In the genomic region with DNA sequence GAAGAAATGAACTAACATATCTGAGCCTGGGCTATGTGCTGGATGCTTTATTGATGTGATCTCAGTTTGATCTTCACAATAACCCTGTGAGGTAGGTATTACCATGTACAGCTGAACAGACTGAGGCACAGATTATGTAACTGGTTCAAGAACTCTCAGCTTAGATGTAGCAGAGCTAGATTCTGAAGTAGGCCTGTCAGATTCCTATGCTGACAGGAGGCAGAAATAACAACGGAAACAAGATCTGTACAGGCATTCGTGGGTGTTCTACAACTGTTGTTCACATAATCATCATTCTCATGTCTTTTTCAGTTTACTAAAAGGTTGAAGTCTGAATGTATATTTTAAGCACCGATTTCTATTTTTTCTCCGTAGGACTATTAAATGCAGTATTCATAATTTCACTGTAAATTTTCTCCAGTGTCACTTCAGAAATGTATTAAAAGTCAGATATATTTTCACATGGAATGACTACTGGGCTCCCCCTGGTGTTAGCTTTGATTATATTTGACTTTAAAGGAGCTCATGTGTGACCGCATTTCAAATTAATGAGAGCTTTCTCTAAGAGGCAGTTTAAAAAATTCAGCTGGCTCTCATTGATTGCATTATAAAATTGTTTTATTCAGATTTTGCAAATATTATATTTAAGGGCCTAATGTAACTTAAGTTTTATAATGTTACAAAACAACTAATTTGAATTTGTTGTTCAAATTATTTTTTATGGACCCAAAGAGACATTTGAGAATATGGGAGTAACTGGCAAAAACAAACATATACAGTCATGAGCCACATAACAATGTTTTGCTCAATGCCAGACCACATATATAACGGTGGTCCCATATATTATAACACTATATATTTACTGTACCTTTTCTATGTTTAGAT, we compare ENCODE assay signal across 9 cellular contexts. TPM values are rescaled to one million over a fixed set of nuclear protein-coding genes. Genes with fewer than 3 reads are reported as not detected.
DNase-seq lines count a peak whose midpoint lies in the region; ATAC-seq and TF ChIP-seq lines count a peak whose summit lies in the region.
"Had no signal": no experiment of that assay in that cellular context is flagged by ENCODE, and none has a peak within 500 bp of the region (broad histone marks: within the 10 kb centered on the region; RNA-seq: fewer than 3 reads in every experiment).

No MANE protein-coding gene starts in this region.

- H4K20me1 ChIP-seq in PC-3 (ENCODE audit: low read length): no peaks in the 10 kb centered on the region

- peak; percentile 41 for DNase-seq in CD1c-positive myeloid dendritic cell (ENCODE audit: extremely low spot score)
- DNase-seq in HEK293T (ENCODE audit: extremely low spot score): peak; percentile 20
- DNase-seq in PC-3: peak; percentile 67
- no peak for DNase-seq in esophagus squamous epithelium (lab: John Stamatoyannopoulos, UW)
- no peak for DNase-seq in retinal pigment epithelial cell (ENCODE audit: low read depth)
- DNase-seq in activated T-cell treated with anti-CD3 and anti-CD28 coated beads, Interleukin-2, amount 50 U/mL, for 48 hours: no peak
- no peak for DNase-seq in activated CD8-positive, alpha-beta memory T cell treated with anti-CD3 and anti-CD28 coated beads, Interleukin-2, amount 50 U/mL, for 48 hours

- CTCF ChIA-PET in HEK293T (lab: Yijun Ruan, JAX) (interaction anchor here (0.7 to 1.0 kb wide), 11 partner anchors 9 to 793 kb away, joined by 3 to 5 read pairs (median 3); a partner anchor contains a TSS), PC-3 (lab: Charles Lee) (interaction anchor here (0.9 to 1.4 kb wide), 2 partner anchors 47 to 495 kb away, joined by 3 to 20 read pairs; no protein-coding TSS in a partner anchor)

- peak; percentile 79 for TF ChIP-seq CTCF in PC-3 (conservative IDR thresholded peaks at IDR 0.05; ENCODE audit: low read depth, low read length)
- TF ChIP-seq CTCF in esophagus squamous epithelium (IDR thresholded peaks at IDR 0.05): peak in 5 of 6 experiments; percentile 20 to 59 (median 43)
- peak; percentile 65 for TF ChIP-seq CTCF in retinal pigment epithelial cell (conservative IDR thresholded peaks at IDR 0.05; ENCODE audit: low read depth, low read length)

- H3K9me2 ChIP-seq in PC-3 (replicated peaks; ENCODE audit: low read length): no peaks in the 10 kb centered on the region

- H3K9me3 ChIP-seq in PC-3 (ENCODE audit: low read length): no peaks in the 10 kb centered on the region
- H3K9me3 ChIP-seq in esophagus squamous epithelium: no peaks in the 10 kb centered on the region

- H3F3A ChIP-seq in PC-3 (ENCODE audit: low read length, unreplicated experiment): no peaks in the 10 kb centered on the region

- ATAC-seq in PC-3: no peak; the same call in 1 of the 2 replicates
- no peak for ATAC-seq in HG02759 (IDR thresholded peaks at IDR 0.05; ENCODE audit: unreplicated experiment)

- WGBS in esophagus squamous epithelium, 2 donors: 45 to 58% methylated on average over 6 of the region's 6 CpGs

- POLR2A ChIA-PET in HEK293T (lab: Yijun Ruan, JAX): no interaction called here
- POLR2A ChIA-PET in PC-3 (lab: Charles Lee; ENCODE audit: unreplicated experiment): no interaction called here

- H3K4me2 ChIP-seq in PC-3 (ENCODE audit: low read length): no peak overlapping the region

- H2AFZ ChIP-seq in PC-3 (ENCODE audit: low read length): no peak overlapping the region

- H3K36me3 ChIP-seq in PC-3 (ENCODE audit: low read depth, low read length) (no peaks in the 10 kb centered on the region), esophagus squamous epithelium (no peaks in the 10 kb centered on the region)

- intact Hi-C loops in PC-3 (cut with micrococcal nuclease): loop anchor here (2.0 to 5.0 kb wide), 2 partner anchors 47 to 496 kb away; no protein-coding TSS in a partner anchor
- intact Hi-C loops in esophagus squamous epithelium (cut with DNase I): no loop called here

- no peaks in the 10 kb centered on the region for H3K79me2 ChIP-seq in PC-3 (ENCODE audit: low read length)

- BruUV-seq in PC-3 (replicated peaks; lab: Mats Ljungman, UMichigan): no TSS peak

- no peaks in the 10 kb centered on the region for H3K4me1 ChIP-seq in PC-3 (ENCODE audit: insufficient read depth, low read length)
- no peaks in the 10 kb centered on the region for H3K4me1 ChIP-seq in esophagus squamous epithelium

- H3K27ac ChIP-seq in PC-3 (ENCODE audit: low read length) (no peak overlapping the region), esophagus squamous epithelium (no peak overlapping the region)

- peaks cover 40% of the 10 kb centered on the region for H3K27me3 ChIP-seq in PC-3 (ENCODE audit: low read length)
- peaks cover 0 to 6% (median 0%) of the 10 kb centered on the region in 4 donors for H3K27me3 ChIP-seq in esophagus squamous epithelium

- H3K9ac ChIP-seq in PC-3 (ENCODE audit: low read length): no peak overlapping the region

- H3K4me3 ChIP-seq in PC-3 (ENCODE audit: low read length): no peak overlapping the region
- no peak overlapping the region for H3K4me3 ChIP-seq in esophagus squamous epithelium
- H3K4me3 ChIP-seq in retinal pigment epithelial cell (ENCODE audit: low read length): no peak overlapping the region

- no peak for TF ChIP-seq POLR2A in esophagus squamous epithelium (IDR thresholded peaks at IDR 0.05)

TF ChIP-seq in HEK293T, 16 proteins besides CTCF, POLR2A, EP300 and RAD21:
- TF ChIP-seq SUZ12 (IDR thresholded peaks at IDR 0.05) (no peak), L3MBTL2 (conservative IDR thresholded peaks at IDR 0.05) (no peak), SP1 (IDR thresholded peaks at IDR 0.05) (no peak), ELF4 (IDR thresholded peaks at IDR 0.05) (no peak), HDGF (IDR thresholded peaks at IDR 0.05; ENCODE audit: borderline replicate concordance) (no peak)
- TF ChIP-seq, protein P1, sequence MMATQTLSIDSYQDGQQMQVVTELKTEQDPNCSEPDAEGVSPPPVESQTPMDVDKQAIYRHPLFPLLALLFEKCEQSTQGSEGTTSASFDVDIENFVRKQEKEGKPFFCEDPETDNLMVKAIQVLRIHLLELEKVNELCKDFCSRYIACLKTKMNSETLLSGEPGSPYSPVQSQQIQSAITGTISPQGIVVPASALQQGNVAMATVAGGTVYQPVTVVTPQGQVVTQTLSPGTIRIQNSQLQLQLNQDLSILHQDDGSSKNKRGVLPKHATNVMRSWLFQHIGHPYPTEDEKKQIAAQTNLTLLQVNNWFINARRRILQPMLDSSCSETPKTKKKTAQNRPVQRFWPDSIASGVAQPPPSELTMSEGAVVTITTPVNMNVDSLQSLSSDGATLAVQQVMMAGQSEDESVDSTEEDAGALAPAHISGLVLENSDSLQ (IDR thresholded peaks at IDR 0.05): no peak

RNA-seq across cellular contexts. Expression of a gene that starts 36.4 kb away (rescaled TPM):
- total RNA-seq in PC-3 (2014; rRNA removed) (not detected in 2 replicates), esophagus squamous epithelium (not detected)
- total RNA-seq: HT1080 had no signal

Comparison
In these comparisons a context has a peak if more than half of its experiments do, and no peak if none do; other contexts are left out.
1. DNase-seq: peak in CD1c-positive myeloid dendritic cell (single experiment), HEK293T (single experiment) and PC-3 (single experiment); none in esophagus squamous epithelium (single experiment), retinal pigment epithelial cell (single experiment), activated T-cell treated with anti-CD3 and anti-CD28 coated beads, Interleukin-2, amount 50 U/mL, for 48 hours (0 of 2) and activated CD8-positive, alpha-beta memory T cell treated with anti-CD3 and anti-CD28 coated beads, Interleukin-2, amount 50 U/mL, for 48 hours (single experiment).
2. Peak in every context shown above with its lines, with median percentiles within 50 percentile points of each other: CTCF ChIP-seq.